1 cellular context compared by ENCODE assay signal in genomic region chr6:108806669-108807068, GRCh38.
TF ChIP-seq lines count a peak whose summit lies in the region.

No MANE protein-coding gene starts in this region.

TF ChIP-seq in HEK293, 187 proteins besides CTCF, POLR2A, EP300 and RAD21 (continued from another document):
- TF ChIP-seq ZNF280D (tag by site-specific recombination; IDR thresholded peaks at IDR 0.05) (no peak), ZBTB17 (tag by site-specific recombination; IDR thresholded peaks at IDR 0.05) (no peak), ZNF404 (tag by site-specific recombination; IDR thresholded peaks at IDR 0.05) (no peak)
